Comparison of ENCODE assay signal across 19 cellular contexts in genomic region chr1:106571109-106571508, GRCh38.
"Had no signal": no experiment of that assay in that cellular context is flagged by ENCODE, and none has a peak within 500 bp of the region (broad histone marks: within the 10 kb centered on the region; RNA-seq: fewer than 3 reads in every experiment).

No MANE protein-coding gene starts in this region.

- H3K4me1 ChIP-seq: colonic mucosa, esophagus muscularis mucosa, parathyroid adenoma, transverse colon had no signal

- H3K27ac ChIP-seq: cardiac muscle cell, colonic mucosa, esophagus muscularis mucosa, foreskin keratinocyte, neutrophil, parathyroid adenoma, transverse colon had no signal

- H3K4me3 ChIP-seq: cardiac muscle cell, colonic mucosa, esophagus muscularis mucosa, transverse colon had no signal

- H3K36me3 ChIP-seq: cardiac muscle cell, colonic mucosa, esophagus muscularis mucosa, neutrophil, transverse colon had no signal

- H3K9me3 ChIP-seq: colonic mucosa, esophagus muscularis mucosa, neutrophil, transverse colon had no signal

- H3K27me3 ChIP-seq: cardiac muscle cell, colonic mucosa, esophagus muscularis mucosa, foreskin keratinocyte, neutrophil, transverse colon had no signal

- ATAC-seq: foreskin keratinocyte; left cardiac atrium; naive thymus-derived CD8-positive, alpha-beta T cell; stimulated activated naive B cell treated with anti-CD40 and anti-IgM and Interleukin-4, amounts not matched to agents 10 μg/mL and 1 μg/mL and 100 μg/mL, for 72 hours; T-helper 17 cell had no signal

- DNase-seq: activated CD4-positive, alpha-beta T cell treated with anti-CD3 and anti-CD28 coated beads, Interleukin-2, amount 10 ng/mL, durations not matched to agents 7 days and 5 days; activated CD4-positive, CD25-positive, alpha-beta regulatory T cell; activated CD8-positive, alpha-beta memory T cell treated with anti-CD3 and anti-CD28 coated beads for 24 hours; activated naive CD8-positive, alpha-beta T cell treated with anti-CD3 and anti-CD28 coated beads, Interleukin-2, amount 10 ng/mL, durations not matched to agents 7 days and 5 days; anterior cingulate cortex; colonic mucosa; foreskin keratinocyte; glutamatergic neuron; left cardiac atrium; naive thymus-derived CD8-positive, alpha-beta T cell; SIG-M5; stimulated activated naive B cell treated with anti-CD40 and anti-IgM and Interleukin-4, amounts not matched to agents 10 μg/mL and 1 μg/mL and 100 μg/mL, for 72 hours; substantia nigra; T-helper 17 cell; transverse colon had no signal
